Comparison of ENCODE assay signal across 1 cellular context in the genomic region with DNA sequence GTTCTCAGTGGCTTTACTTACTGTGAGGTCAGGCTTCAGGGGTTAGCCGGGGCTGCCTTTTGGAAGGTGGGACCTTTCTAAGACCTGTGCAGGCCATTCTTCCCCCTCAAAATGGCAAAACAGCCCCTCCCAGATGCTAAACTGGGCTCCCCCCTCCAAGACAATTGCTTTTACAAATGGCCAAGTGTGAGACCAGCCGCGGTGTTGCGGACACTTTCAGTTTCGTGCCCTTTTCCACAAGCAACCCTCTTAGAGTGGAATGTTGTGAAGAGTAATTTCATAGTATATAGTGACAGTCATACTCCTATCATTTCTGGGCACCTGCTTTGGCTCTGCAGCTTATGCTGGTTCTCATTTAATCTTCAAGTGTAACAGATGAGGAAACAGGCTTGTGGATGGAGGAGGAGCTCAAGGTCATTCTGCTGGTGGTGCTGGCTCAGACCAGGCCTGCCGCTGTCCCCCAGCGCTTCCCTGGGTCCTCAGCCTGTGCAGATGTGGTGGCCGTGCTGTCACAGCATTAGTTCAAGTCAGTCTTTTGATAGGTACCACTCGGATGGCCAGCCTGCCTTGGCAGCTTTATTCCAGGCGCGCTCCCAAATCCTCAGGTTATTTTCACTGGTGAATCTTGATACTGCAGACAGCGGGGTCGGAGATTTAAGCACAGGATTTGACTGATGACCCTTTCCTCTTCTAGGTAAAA.
TF ChIP-seq lines count a peak whose summit lies in the region.

No MANE protein-coding gene starts in this region.

TF ChIP-seq in HCT116, 20 proteins besides CTCF, POLR2A, EP300 and RAD21 (continued from another document):
- TF ChIP-seq, protein P1, sequence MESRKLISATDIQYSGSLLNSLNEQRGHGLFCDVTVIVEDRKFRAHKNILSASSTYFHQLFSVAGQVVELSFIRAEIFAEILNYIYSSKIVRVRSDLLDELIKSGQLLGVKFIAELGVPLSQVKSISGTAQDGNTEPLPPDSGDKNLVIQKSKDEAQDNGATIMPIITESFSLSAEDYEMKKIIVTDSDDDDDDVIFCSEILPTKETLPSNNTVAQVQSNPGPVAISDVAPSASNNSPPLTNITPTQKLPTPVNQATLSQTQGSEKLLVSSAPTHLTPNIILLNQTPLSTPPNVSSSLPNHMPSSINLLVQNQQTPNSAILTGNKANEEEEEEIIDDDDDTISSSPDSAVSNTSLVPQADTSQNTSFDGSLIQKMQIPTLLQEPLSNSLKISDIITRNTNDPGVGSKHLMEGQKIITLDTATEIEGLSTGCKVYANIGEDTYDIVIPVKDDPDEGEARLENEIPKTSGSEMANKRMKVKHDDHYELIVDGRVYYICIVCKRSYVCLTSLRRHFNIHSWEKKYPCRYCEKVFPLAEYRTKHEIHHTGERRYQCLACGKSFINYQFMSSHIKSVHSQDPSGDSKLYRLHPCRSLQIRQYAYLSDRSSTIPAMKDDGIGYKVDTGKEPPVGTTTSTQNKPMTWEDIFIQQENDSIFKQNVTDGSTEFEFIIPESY (IDR thresholded peaks at IDR 0.05; ENCODE audit: extremely low read depth, insufficient replicate concordance, low read length) = no peak
- TF ChIP-seq CBX3 (IDR thresholded peaks at IDR 0.05; ENCODE audit: low read depth) = no peak
